ENCODE assay signal across 8 cellular contexts in genomic region chr5:115840825-115841224, GRCh38. TPM values are rescaled to one million over a fixed set of nuclear protein-coding genes. Genes with fewer than 3 reads are reported as not detected.
DNase-seq lines count a peak whose midpoint lies in the region; ATAC-seq and TF ChIP-seq lines count a peak whose summit lies in the region.

No MANE protein-coding gene starts in this region.

- H3K9me3 ChIP-seq in left lung (no peaks in the 10 kb centered on the region), thymus (ENCODE audit: control insufficient read depth) (no peaks in the 10 kb centered on the region)

- ATAC-seq in activated naive CD8-positive, alpha-beta T cell treated with anti-CD3 and anti-CD28 coated beads, Interleukin-2, amount 50 U/mL, for 24 hours = no peak
- ATAC-seq in left lung (no peak), GM18868 (IDR thresholded peaks at IDR 0.05; ENCODE audit: unreplicated experiment) (no peak), GM19463 (IDR thresholded peaks at IDR 0.05; ENCODE audit: unreplicated experiment) (no peak)

- no peak for TF ChIP-seq CTCF in left lung (IDR thresholded peaks at IDR 0.05)

- H3K4me3 Mint-ChIP-seq in activated CD4-positive, alpha-beta T cell treated with anti-CD3 and anti-CD28 coated beads, Interleukin-2, amount 10 ng/mL, durations not matched to agents 7 days and 5 days = peak overlapping the region; percentile 99
- peak overlapping the region; percentile 96 for H3K4me3 Mint-ChIP-seq in activated naive CD8-positive, alpha-beta T cell treated with anti-CD3 and anti-CD28 coated beads, Interleukin-2, amount 50 U/mL, for 24 hours

- peaks cover 0 to 18% of the 10 kb centered on the region in 2 donors for H3K36me3 ChIP-seq in left lung
- no peaks in the 10 kb centered on the region for H3K36me3 ChIP-seq in thymus (ENCODE audit: control insufficient read depth, insufficient read depth)

- H3K4me3 ChIP-seq in left lung = peak overlapping the region; percentile 87 to 96
- H3K4me3 ChIP-seq in thymus (ENCODE audit: low read length) = peak overlapping the region; percentile 91

- POLR2A ChIA-PET in activated CD4-positive, alpha-beta T cell treated with anti-CD3 and anti-CD28 coated beads, Interleukin-2, amount 10 ng/mL, durations not matched to agents 7 days and 5 days (lab: Charles Lee) = no interaction called here

- intact Hi-C loops in left lung (cut with DNase I) = no loop called here
- intact Hi-C loops in posterior cingulate gyrus (cut with DNase I) = loop anchor here (1.0 to 10.0 kb wide), 2 partner anchors 215 to 234 kb away; partner anchors contain the start of gene TMED7

- peaks cover 30% of the 10 kb centered on the region for H3K36me3 Mint-ChIP-seq in activated CD4-positive, alpha-beta T cell treated with anti-CD3 and anti-CD28 coated beads, Interleukin-2, amount 10 ng/mL, durations not matched to agents 7 days and 5 days (ENCODE audit: low read depth)
- H3K36me3 Mint-ChIP-seq in activated naive CD8-positive, alpha-beta T cell treated with anti-CD3 and anti-CD28 coated beads, Interleukin-2, amount 50 U/mL, for 24 hours (ENCODE audit: low read depth) = peaks cover 19% of the 10 kb centered on the region

- peak overlapping the region; percentile 90 to 94 for H3K27ac ChIP-seq in left lung
- H3K27ac ChIP-seq in thymus (ENCODE audit: low read depth) = peak overlapping the region; percentile 89

- DNase-seq in activated CD4-positive, alpha-beta T cell treated with anti-CD3 and anti-CD28 coated beads, Interleukin-2, amount 10 ng/mL, durations not matched to agents 7 days and 5 days = no peak
- DNase-seq in activated CD4-positive, alpha-beta T cell treated with anti-CD3 and anti-CD28 coated beads, Interleukin-2, amount 50 U/mL, for 48 hours = no peak
- no peak for DNase-seq in activated naive CD8-positive, alpha-beta T cell treated with anti-CD3 and anti-CD28 coated beads, Interleukin-2, amount 50 U/mL, for 24 hours
- no peak for DNase-seq in left lung
- no peak for DNase-seq in posterior cingulate gyrus

- H3K27ac Mint-ChIP-seq in activated CD4-positive, alpha-beta T cell treated with anti-CD3 and anti-CD28 coated beads, Interleukin-2, amount 10 ng/mL, durations not matched to agents 7 days and 5 days = peak overlapping the region; percentile 100
- peak overlapping the region; percentile 100 for H3K27ac Mint-ChIP-seq in activated naive CD8-positive, alpha-beta T cell treated with anti-CD3 and anti-CD28 coated beads, Interleukin-2, amount 50 U/mL, for 24 hours

- H3K27me3 ChIP-seq in left lung (no peaks in the 10 kb centered on the region), thymus (ENCODE audit: control insufficient read depth, insufficient read depth) (no peaks in the 10 kb centered on the region)

- CTCF ChIA-PET in activated CD4-positive, alpha-beta T cell treated with anti-CD3 and anti-CD28 coated beads, Interleukin-2, amount 10 ng/mL, durations not matched to agents 7 days and 5 days (lab: Charles Lee) = interaction anchor here (0.6 to 1.9 kb wide), 3 partner anchors 195 to 742 kb away, joined by 3 to 6 read pairs (median 3); no protein-coding TSS in a partner anchor

- H3K27me3 Mint-ChIP-seq in activated CD4-positive, alpha-beta T cell treated with anti-CD3 and anti-CD28 coated beads, Interleukin-2, amount 10 ng/mL, durations not matched to agents 7 days and 5 days = no peaks in the 10 kb centered on the region
- no peaks in the 10 kb centered on the region for H3K27me3 Mint-ChIP-seq in activated naive CD8-positive, alpha-beta T cell treated with anti-CD3 and anti-CD28 coated beads, Interleukin-2, amount 50 U/mL, for 24 hours

- H3K4me1 Mint-ChIP-seq in activated CD4-positive, alpha-beta T cell treated with anti-CD3 and anti-CD28 coated beads, Interleukin-2, amount 10 ng/mL, durations not matched to agents 7 days and 5 days = peaks cover 55% of the 10 kb centered on the region
- peaks cover 62% of the 10 kb centered on the region for H3K4me1 Mint-ChIP-seq in activated naive CD8-positive, alpha-beta T cell treated with anti-CD3 and anti-CD28 coated beads, Interleukin-2, amount 50 U/mL, for 24 hours

- WGBS in thymus = 2% methylated on average over 5 of the region's 5 CpGs

- H3K9me3 Mint-ChIP-seq in activated CD4-positive, alpha-beta T cell treated with anti-CD3 and anti-CD28 coated beads, Interleukin-2, amount 10 ng/mL, durations not matched to agents 7 days and 5 days = no peaks in the 10 kb centered on the region
- no peaks in the 10 kb centered on the region for H3K9me3 Mint-ChIP-seq in activated naive CD8-positive, alpha-beta T cell treated with anti-CD3 and anti-CD28 coated beads, Interleukin-2, amount 50 U/mL, for 24 hours

- peaks cover 38 to 61% of the 10 kb centered on the region in 2 donors for H3K4me1 ChIP-seq in left lung
- peaks cover 13% of the 10 kb centered on the region for H3K4me1 ChIP-seq in thymus (ENCODE audit: control insufficient read depth, insufficient read depth, low read length)

RNA-seq across cellular contexts. Expression of gene ATG12, which starts 0.5 kb away (rescaled TPM):
- 10 to 100 TPM; 44.5 to 48.2 TPM for total RNA-seq in activated CD4-positive, alpha-beta T cell treated with anti-CD3 and anti-CD28 coated beads, Interleukin-2, amount 10 ng/mL, durations not matched to agents 7 days and 5 days
- 10 to 100 TPM; 31.5 to 39.8 TPM for total RNA-seq in left lung
- polyA plus RNA-seq in thymus = 52.9 TPM

RNA-seq across cellular contexts. Expression of gene AP3S1, which starts 0.9 kb away (rescaled TPM):
- total RNA-seq in activated CD4-positive, alpha-beta T cell treated with anti-CD3 and anti-CD28 coated beads, Interleukin-2, amount 10 ng/mL, durations not matched to agents 7 days and 5 days = 10 to 100 TPM; 68.8 to 74.0 TPM
- total RNA-seq in left lung = 10 to 100 TPM; 77.1 to 89.2 TPM
- polyA plus RNA-seq in thymus = 85.0 TPM

RNA-seq across cellular contexts. Expression of gene CDO1, which starts 24.4 kb away (rescaled TPM):
- total RNA-seq in activated CD4-positive, alpha-beta T cell treated with anti-CD3 and anti-CD28 coated beads, Interleukin-2, amount 10 ng/mL, durations not matched to agents 7 days and 5 days = not detected
- 1 to 10 TPM; 4.9 to 5.8 TPM for total RNA-seq in left lung
- polyA plus RNA-seq in thymus = 1.7 TPM

Comparison
In these comparisons a context has a peak if more than half of its experiments do, and no peak if none do; other contexts are left out.
1. RNA of gene CDO1, which starts 24.4 kb away (total RNA-seq): 4.9 to 5.8 TPM in left lung; not detected in activated CD4-positive, alpha-beta T cell treated with anti-CD3 and anti-CD28 coated beads, Interleukin-2, amount 10 ng/mL, durations not matched to agents 7 days and 5 days; every median in the first group is over 4 times any median in the second.